In genomic region chr1:217063065-217063908, GRCh38 we compare ENCODE assay signal across 17 cellular contexts.
DNase-seq lines count a peak whose midpoint lies in the region; TF ChIP-seq lines count a peak whose summit lies in the region.
"Had no signal": no experiment of that assay in that cellular context is flagged by ENCODE, and none has a peak within 500 bp of the region (broad histone marks: within the 10 kb centered on the region; RNA-seq: fewer than 3 reads in every experiment).

No MANE protein-coding gene starts in this region.

- intact Hi-C loops in left ventricle myocardium inferior (cut with micrococcal nuclease) = no loop called here
- intact Hi-C loops in transverse colon (cut with DNase I; ENCODE audit: low total_unique reads) = no loop called here

- H3K23ac ChIP-seq in mesendoderm (ENCODE audit: low read length) = no peak overlapping the region

- H3K79me1 ChIP-seq in mesendoderm (ENCODE audit: low read length) = no peaks in the 10 kb centered on the region

- no peaks in the 10 kb centered on the region for H3K79me2 ChIP-seq in mesendoderm (ENCODE audit: control insufficient read depth, insufficient read depth, low read length)

- no peak overlapping the region for H3K56ac ChIP-seq in mesendoderm (ENCODE audit: low read length)

- no peak overlapping the region for H2BK15ac ChIP-seq in mesendoderm (replicated peaks; ENCODE audit: low read depth)

- in situ Hi-C loops in transverse colon (cut with MboI; ENCODE audit: low pct_ligation_motif_present in 1 of 4, low pct_unique_long_range_greater_than_20kb in 1 of 4, low sequenced_read_pairs in 3 of 4) = no loop called here

- H4K5ac ChIP-seq in mesendoderm (ENCODE audit: low read length) = no peak overlapping the region

- H3K9me3 ChIP-seq in left ventricle myocardium inferior (replicated peaks) = no peaks in the 10 kb centered on the region
- no peaks in the 10 kb centered on the region for H3K9me3 ChIP-seq in transverse colon
- H3K9me3 ChIP-seq: Peyer's patch had no signal

- no CpG with 5 or more reads among the region's 6 CpGs for WGBS in mesendoderm (ENCODE audit: extremely low coverage, insufficient coverage, low lambda C conversion rate)
- 32 to 38% methylated on average over 6 of the region's 6 CpGs for WGBS in transverse colon (ENCODE audit: low coverage in 1 of 2), 2 donors

- no peak for TF ChIP-seq POLR2A in transverse colon (IDR thresholded peaks at IDR 0.05)

- no peak overlapping the region for H3K18ac ChIP-seq in mesendoderm (ENCODE audit: low read length)

- H3K36me3 ChIP-seq in left ventricle myocardium inferior (no peaks in the 10 kb centered on the region), mesendoderm (ENCODE audit: control insufficient read depth, insufficient read depth, low read length) (no peaks in the 10 kb centered on the region), transverse colon (no peaks in the 10 kb centered on the region)
- H3K36me3 ChIP-seq: Peyer's patch had no signal

- H3K27me3 ChIP-seq in left ventricle myocardium inferior (ENCODE audit: low read depth) (no peaks in the 10 kb centered on the region), mesendoderm (ENCODE audit: insufficient read depth, low read length, poor library complexity) (no peaks in the 10 kb centered on the region), transverse colon (no peaks in the 10 kb centered on the region)
- H3K27me3 ChIP-seq: Peyer's patch had no signal

- no peak overlapping the region for H2BK5ac ChIP-seq in mesendoderm (ENCODE audit: low read length)

- no peak overlapping the region for H2AK5ac ChIP-seq in mesendoderm (ENCODE audit: low read length)

- H3K4me3 ChIP-seq in left ventricle myocardium inferior (no peak overlapping the region), mesendoderm (ENCODE audit: low read length) (no peak overlapping the region), transverse colon (no peak overlapping the region)
- H3K4me3 ChIP-seq: Peyer's patch had no signal

- no peak overlapping the region for H3K4me2 ChIP-seq in mesendoderm (ENCODE audit: low read length)

- H3K4ac ChIP-seq in mesendoderm (ENCODE audit: low read depth, low read length) = no peak overlapping the region

- H3K9ac ChIP-seq in mesendoderm (ENCODE audit: low read length) = no peak overlapping the region

- H4K8ac ChIP-seq in mesendoderm (ENCODE audit: low read depth, low read length) = no peak overlapping the region

- DNase-seq in NCI-H2171 treated with DMSO at 0.1 percent for 48 hours (lab: John Stamatoyannopoulos, UW) (peak; percentile 46), NCI-H2171 (lab: John Stamatoyannopoulos, UW) (no peak), left ventricle myocardium inferior (no peak), mesendoderm (peak; percentile 88), transverse colon (peak; percentile 14), NCI-H1417 treated with DMSO at 0.1 percent for 48 hours (lab: John Stamatoyannopoulos, UW) (no peak), NCI-H187 (lab: John Stamatoyannopoulos, UW) (no peak)
- DNase-seq in activated CD4-positive, alpha-beta T cell treated with anti-CD3 and anti-CD28 coated beads for 1 hour = no peak
- DNase-seq: 8988T, DMS 273 treated with DMSO at 0.1 percent for 48 hours, H7, HFFc6, KG1, MV-4-11, NCI-H2029, NCI-H446 treated with DMSO at 0.1 percent for 48 hours had no signal

- TF ChIP-seq EP300 in transverse colon (IDR thresholded peaks at IDR 0.05; ENCODE audit: low read depth) = no peak

- H3K27ac ChIP-seq in left ventricle myocardium inferior (replicated peaks) (peak overlapping the region; percentile 50), mesendoderm (ENCODE audit: low read depth, low read length) (no peak overlapping the region), transverse colon (no peak overlapping the region)
- H3K27ac ChIP-seq: Peyer's patch had no signal

- H2BK120ac ChIP-seq in mesendoderm (ENCODE audit: low read depth, low read length) = no peak overlapping the region

- TF ChIP-seq CTCF in left ventricle myocardium inferior (IDR thresholded peaks at IDR 0.05; ENCODE audit: borderline replicate concordance) (no peak), transverse colon (IDR thresholded peaks at IDR 0.05) (no peak)

- H3K4me1 ChIP-seq in left ventricle myocardium inferior (peaks cover 18% of the 10 kb centered on the region), mesendoderm (ENCODE audit: control insufficient read depth, low read depth, low read length) (no peaks in the 10 kb centered on the region), transverse colon (no peaks in the 10 kb centered on the region)
- H3K4me1 ChIP-seq: Peyer's patch had no signal

Comparison
In these comparisons a context has a peak if more than half of its experiments do, and no peak if none do; other contexts are left out.
1. DNase-seq: peak in NCI-H2171 treated with DMSO at 0.1 percent for 48 hours (single experiment), mesendoderm (single experiment) and transverse colon (single experiment); none in NCI-H2171 (single experiment), left ventricle myocardium inferior (single experiment), activated CD4-positive, alpha-beta T cell treated with anti-CD3 and anti-CD28 coated beads for 1 hour (single experiment), NCI-H1417 treated with DMSO at 0.1 percent for 48 hours (single experiment) and NCI-H187 (0 of 2).